In the genomic region with DNA sequence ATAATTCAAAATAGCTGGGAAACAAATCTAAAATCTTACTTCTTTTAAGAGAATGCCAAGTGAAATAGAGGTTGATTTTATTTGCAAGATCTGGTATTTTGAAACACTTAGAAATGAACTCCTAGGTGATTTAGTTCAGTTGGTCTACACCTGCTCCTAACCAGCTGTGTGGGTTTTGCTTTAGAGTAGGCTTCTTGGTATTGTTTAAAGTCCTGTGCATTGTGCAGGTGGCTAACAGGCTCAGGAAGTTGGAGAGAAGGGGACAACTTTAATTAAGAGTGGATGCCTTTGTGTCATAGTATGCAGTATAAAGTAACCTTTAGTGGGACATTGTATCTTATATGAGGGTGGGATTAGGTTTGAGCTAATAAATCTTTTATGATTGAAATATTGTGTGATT, we compare ENCODE assay signal across 37 cellular contexts. TPM values are rescaled to one million over a fixed set of nuclear protein-coding genes. Genes with fewer than 3 reads are reported as not detected.
"Had no signal": no experiment of that assay in that cellular context is flagged by ENCODE, and none has a peak within 500 bp of the region (broad histone marks: within the 10 kb centered on the region; RNA-seq: fewer than 3 reads in every experiment).

No MANE protein-coding gene starts in this region.

- H3K27me3 ChIP-seq: ascending aorta, cardiac muscle cell had no signal

- H2AFZ ChIP-seq: PC-9 had no signal

- H3K4me1 ChIP-seq: ascending aorta had no signal

- H3K9me3 ChIP-seq: ascending aorta had no signal

- DNase-seq: activated B cell treated with CpG ODN at 0.5 μM for 24 hours; activated CD4-positive, alpha-beta memory T cell treated with anti-CD3 and anti-CD28 coated beads for 36 hours; activated CD4-positive, alpha-beta T cell treated with anti-CD3 and anti-CD28 coated beads for 4 hours; activated CD4-positive, alpha-beta T cell treated with anti-CD3 and anti-CD28 coated beads, Interleukin-2, amount 50 U/mL, for 1 hour; activated CD4-positive, CD25-positive, alpha-beta regulatory T cell treated with anti-CD3 and anti-CD28 coated beads, Interleukin-2, amount 50 U/mL, for 72 hours; activated CD8-positive, alpha-beta memory T cell treated with anti-CD3 and anti-CD28 coated beads for 24 hours; activated CD8-positive, alpha-beta memory T cell treated with anti-CD3 and anti-CD28 coated beads, Interleukin-2, amount 10 ng/mL, durations not matched to agents 7 days and 5 days; activated CD8-positive, alpha-beta memory T cell treated with anti-CD3 and anti-CD28 coated beads, Interleukin-2, amount 50 U/mL, for 48 hours; activated gamma-delta T cell; activated naive CD4-positive, alpha-beta T cell treated with Interleukin-2 at 50 U/mL for 16 hours; activated naive CD8-positive, alpha-beta T cell treated with anti-CD3 and anti-CD28 coated beads, Interleukin-2, amount 10 ng/mL, durations not matched to agents 7 days and 5 days; amygdala; NCI-H1048; NCI-H1105 treated with DMSO at 0.1 percent for 48 hours; NCI-H1436; NCI-H1694 treated with DMSO at 0.1 percent for 48 hours; NCI-H2029; NCI-H345; NCI-H524 treated with DMSO at 0.1 percent for 48 hours; NK-92 treated with Interleukin-12 subunit alpha and Interleukin-12 subunit beta, amount 100 ng/mL, for 24 hours; PC-9; SW 1271; T-helper 1 cell; T-helper 2 cell; T-helper 9 cell had no signal

- H3K9me3 Mint-ChIP-seq: activated B cell treated with CpG ODN at 0.5 μM for 24 hours; activated CD4-positive, alpha-beta memory T cell treated with anti-CD3 and anti-CD28 coated beads for 36 hours; activated naive CD4-positive, alpha-beta T cell treated with anti-CD3 and anti-CD28 coated beads, Interleukin-2, amount 50 U/mL, for 24 hours; activated naive CD8-positive, alpha-beta T cell treated with anti-CD3 and anti-CD28 coated beads, Interleukin-2, amount 10 ng/mL, durations not matched to agents 7 days and 5 days; activated T-helper 2 cell treated with anti-CD3 and anti-CD28 coated beads, Interferon-gamma antibody, Interleukin-2, Interleukin-4, amounts not matched to agents 10 μg/mL and 5 μg/mL and 100 μg/mL, durations not matched to agents 14 hours and 24 hours and 36 hours; central memory CD8-positive, alpha-beta T cell had no signal

- H3K27ac ChIP-seq: ascending aorta, cardiac muscle cell, PC-9, RWPE1, VCaP had no signal

- H3K36me3 ChIP-seq: ascending aorta, cardiac muscle cell had no signal

- H3K4me2 ChIP-seq: PC-9 had no signal

- H3K4me3 Mint-ChIP-seq: activated B cell treated with CpG ODN at 0.5 μM for 24 hours; activated CD4-positive, alpha-beta memory T cell treated with anti-CD3 and anti-CD28 coated beads for 36 hours; activated CD8-positive, alpha-beta memory T cell treated with anti-CD3 and anti-CD28 coated beads, Interleukin-2, amount 10 ng/mL, durations not matched to agents 7 days and 5 days; activated naive CD4-positive, alpha-beta T cell treated with anti-CD3 and anti-CD28 coated beads, Interleukin-2, amount 50 U/mL, for 24 hours; activated naive CD8-positive, alpha-beta T cell treated with anti-CD3 and anti-CD28 coated beads, Interleukin-2, amount 10 ng/mL, durations not matched to agents 7 days and 5 days; central memory CD8-positive, alpha-beta T cell had no signal

- ATAC-seq: activated CD8-positive, alpha-beta memory T cell treated with anti-CD3 and anti-CD28 coated beads, Interleukin-2, amount 10 ng/mL, durations not matched to agents 7 days and 5 days; Right ventricle myocardium inferior had no signal

- H3K4me1 Mint-ChIP-seq: activated B cell treated with CpG ODN at 0.5 μM for 24 hours; activated naive CD4-positive, alpha-beta T cell treated with anti-CD3 and anti-CD28 coated beads, Interleukin-2, amount 50 U/mL, for 24 hours; activated naive CD8-positive, alpha-beta T cell treated with anti-CD3 and anti-CD28 coated beads, Interleukin-2, amount 10 ng/mL, durations not matched to agents 7 days and 5 days; central memory CD8-positive, alpha-beta T cell had no signal

- H3K27ac Mint-ChIP-seq: activated B cell treated with CpG ODN at 0.5 μM for 24 hours; activated CD4-positive, alpha-beta memory T cell treated with anti-CD3 and anti-CD28 coated beads for 36 hours; activated CD8-positive, alpha-beta memory T cell treated with anti-CD3 and anti-CD28 coated beads, Interleukin-2, amount 10 ng/mL, durations not matched to agents 7 days and 5 days; activated naive CD4-positive, alpha-beta T cell treated with anti-CD3 and anti-CD28 coated beads, Interleukin-2, amount 50 U/mL, for 24 hours; activated naive CD8-positive, alpha-beta T cell treated with anti-CD3 and anti-CD28 coated beads, Interleukin-2, amount 10 ng/mL, durations not matched to agents 7 days and 5 days; activated T-helper 2 cell treated with anti-CD3 and anti-CD28 coated beads, Interferon-gamma antibody, Interleukin-2, Interleukin-4, amounts not matched to agents 10 μg/mL and 5 μg/mL and 100 μg/mL, durations not matched to agents 14 hours and 24 hours and 36 hours had no signal

- H3K4me3 ChIP-seq: ascending aorta, cardiac muscle cell, PC-9 had no signal

- H3K36me3 Mint-ChIP-seq: activated CD4-positive, alpha-beta memory T cell treated with anti-CD3 and anti-CD28 coated beads for 36 hours; activated CD8-positive, alpha-beta memory T cell treated with anti-CD3 and anti-CD28 coated beads, Interleukin-2, amount 10 ng/mL, durations not matched to agents 7 days and 5 days; activated naive CD4-positive, alpha-beta T cell treated with anti-CD3 and anti-CD28 coated beads, Interleukin-2, amount 50 U/mL, for 24 hours; activated naive CD8-positive, alpha-beta T cell treated with anti-CD3 and anti-CD28 coated beads, Interleukin-2, amount 10 ng/mL, durations not matched to agents 7 days and 5 days had no signal

RNA-seq across cellular contexts. Expression of a gene that starts 4.1 kb away (rescaled TPM):
- total RNA-seq: activated B cell treated with CpG ODN at 0.5 μM for 24 hours; activated CD4-positive, alpha-beta memory T cell treated with anti-CD3 and anti-CD28 coated beads for 36 hours; activated CD8-positive, alpha-beta memory T cell treated with anti-CD3 and anti-CD28 coated beads, Interleukin-2, amount 10 ng/mL, durations not matched to agents 7 days and 5 days; activated naive CD8-positive, alpha-beta T cell treated with anti-CD3 and anti-CD28 coated beads, Interleukin-2, amount 10 ng/mL, durations not matched to agents 7 days and 5 days; activated T-helper 2 cell treated with anti-CD3 and anti-CD28 coated beads, Interferon-gamma antibody, Interleukin-2, Interleukin-4, amounts not matched to agents 10 μg/mL and 5 μg/mL and 100 μg/mL, durations not matched to agents 14 hours and 24 hours and 36 hours; ascending aorta; cardiac muscle cell; LHCN-M2; M059J; NCI-H460; OCI-LY7; PC-9; Right ventricle myocardium inferior had no signal

RNA-seq across cellular contexts. Expression of a gene that starts 7.8 kb away (rescaled TPM):
- total RNA-seq: OCI-LY7 had no signal

RNA-seq across cellular contexts. Expression of a gene that starts 34.3 kb away (rescaled TPM):
- total RNA-seq: OCI-LY7 had no signal
